ENCODE assay signal across 1 cellular context in genomic region chr9:73152445-73152844, GRCh38.
TF ChIP-seq lines count a peak whose summit lies in the region.

No MANE protein-coding gene starts in this region.

TF ChIP-seq in GM23338, 12 proteins besides CTCF, POLR2A, EP300 and RAD21 (continued from another document):
- TF ChIP-seq, protein P1, sequence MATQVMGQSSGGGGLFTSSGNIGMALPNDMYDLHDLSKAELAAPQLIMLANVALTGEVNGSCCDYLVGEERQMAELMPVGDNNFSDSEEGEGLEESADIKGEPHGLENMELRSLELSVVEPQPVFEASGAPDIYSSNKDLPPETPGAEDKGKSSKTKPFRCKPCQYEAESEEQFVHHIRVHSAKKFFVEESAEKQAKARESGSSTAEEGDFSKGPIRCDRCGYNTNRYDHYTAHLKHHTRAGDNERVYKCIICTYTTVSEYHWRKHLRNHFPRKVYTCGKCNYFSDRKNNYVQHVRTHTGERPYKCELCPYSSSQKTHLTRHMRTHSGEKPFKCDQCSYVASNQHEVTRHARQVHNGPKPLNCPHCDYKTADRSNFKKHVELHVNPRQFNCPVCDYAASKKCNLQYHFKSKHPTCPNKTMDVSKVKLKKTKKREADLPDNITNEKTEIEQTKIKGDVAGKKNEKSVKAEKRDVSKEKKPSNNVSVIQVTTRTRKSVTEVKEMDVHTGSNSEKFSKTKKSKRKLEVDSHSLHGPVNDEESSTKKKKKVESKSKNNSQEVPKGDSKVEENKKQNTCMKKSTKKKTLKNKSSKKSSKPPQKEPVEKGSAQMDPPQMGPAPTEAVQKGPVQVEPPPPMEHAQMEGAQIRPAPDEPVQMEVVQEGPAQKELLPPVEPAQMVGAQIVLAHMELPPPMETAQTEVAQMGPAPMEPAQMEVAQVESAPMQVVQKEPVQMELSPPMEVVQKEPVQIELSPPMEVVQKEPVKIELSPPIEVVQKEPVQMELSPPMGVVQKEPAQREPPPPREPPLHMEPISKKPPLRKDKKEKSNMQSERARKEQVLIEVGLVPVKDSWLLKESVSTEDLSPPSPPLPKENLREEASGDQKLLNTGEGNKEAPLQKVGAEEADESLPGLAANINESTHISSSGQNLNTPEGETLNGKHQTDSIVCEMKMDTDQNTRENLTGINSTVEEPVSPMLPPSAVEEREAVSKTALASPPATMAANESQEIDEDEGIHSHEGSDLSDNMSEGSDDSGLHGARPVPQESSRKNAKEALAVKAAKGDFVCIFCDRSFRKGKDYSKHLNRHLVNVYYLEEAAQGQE (IDR thresholded peaks at IDR 0.05; ENCODE audit: unreplicated experiment): no peak
- TF ChIP-seq, protein P2, sequence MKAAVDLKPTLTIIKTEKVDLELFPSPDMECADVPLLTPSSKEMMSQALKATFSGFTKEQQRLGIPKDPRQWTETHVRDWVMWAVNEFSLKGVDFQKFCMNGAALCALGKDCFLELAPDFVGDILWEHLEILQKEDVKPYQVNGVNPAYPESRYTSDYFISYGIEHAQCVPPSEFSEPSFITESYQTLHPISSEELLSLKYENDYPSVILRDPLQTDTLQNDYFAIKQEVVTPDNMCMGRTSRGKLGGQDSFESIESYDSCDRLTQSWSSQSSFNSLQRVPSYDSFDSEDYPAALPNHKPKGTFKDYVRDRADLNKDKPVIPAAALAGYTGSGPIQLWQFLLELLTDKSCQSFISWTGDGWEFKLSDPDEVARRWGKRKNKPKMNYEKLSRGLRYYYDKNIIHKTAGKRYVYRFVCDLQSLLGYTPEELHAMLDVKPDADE (IDR thresholded peaks at IDR 0.05): no peak
